ENCODE assay signal across 8 cellular contexts in genomic region chr2:74843371-74844298, GRCh38. TPM values are rescaled to one million over a fixed set of nuclear protein-coding genes. Genes with fewer than 3 reads are reported as not detected.
DNase-seq lines count a peak whose midpoint lies in the region; ATAC-seq and TF ChIP-seq lines count a peak whose summit lies in the region.

No MANE protein-coding gene starts in this region.

- H3K79me2 ChIP-seq in osteoblast (ENCODE audit: insufficient read depth, low read length), result peaks cover 74% of the 10 kb centered on the region

- peaks cover 18% of the 10 kb centered on the region for H3K36me3 Mint-ChIP-seq in dendritic cell treated with granulocyte-macrophage colony-stimulating factor and Interleukin-4, amounts not matched to agents 40 ng/mL and 50 ng/mL, for 4 days (ENCODE audit: low read depth)

- peaks cover 55% of the 10 kb centered on the region for H3K4me1 ChIP-seq in osteoblast (ENCODE audit: insufficient read depth, low read length)

- no peaks in the 10 kb centered on the region for H3K9me3 Mint-ChIP-seq in dendritic cell treated with granulocyte-macrophage colony-stimulating factor and Interleukin-4, amounts not matched to agents 40 ng/mL and 50 ng/mL, for 4 days

- H2AFZ ChIP-seq in osteoblast (ENCODE audit: low read length), result peak overlapping the region; percentile 33

- peak overlapping the region; percentile 80 for H3K27ac Mint-ChIP-seq in dendritic cell treated with granulocyte-macrophage colony-stimulating factor and Interleukin-4, amounts not matched to agents 40 ng/mL and 50 ng/mL, for 4 days

- intact Hi-C loops in dendritic cell treated with granulocyte-macrophage colony-stimulating factor and Interleukin-4, amounts not matched to agents 40 ng/mL and 50 ng/mL, for 4 days (cut with micrococcal nuclease), result no loop called here

- H3K4me3 Mint-ChIP-seq in dendritic cell treated with granulocyte-macrophage colony-stimulating factor and Interleukin-4, amounts not matched to agents 40 ng/mL and 50 ng/mL, for 4 days, result peak overlapping the region; percentile 4

- peak; percentile 98 for ATAC-seq in GM18517 (IDR thresholded peaks at IDR 0.05; ENCODE audit: unreplicated experiment)
- ATAC-seq in HG02973 (IDR thresholded peaks at IDR 0.05; ENCODE audit: unreplicated experiment), result peak; percentile 90

- H3K9me3 ChIP-seq in osteoblast (ENCODE audit: low read depth, low read length), result no peaks in the 10 kb centered on the region

- no peaks in the 10 kb centered on the region for H3K27me3 ChIP-seq in osteoblast (ENCODE audit: insufficient read depth, low read length)

- no peaks in the 10 kb centered on the region for H3K36me3 ChIP-seq in osteoblast (ENCODE audit: insufficient read depth, low read length)

- H3K4me1 Mint-ChIP-seq in dendritic cell treated with granulocyte-macrophage colony-stimulating factor and Interleukin-4, amounts not matched to agents 40 ng/mL and 50 ng/mL, for 4 days (ENCODE audit: low read depth), result peaks cover 82% of the 10 kb centered on the region

- H3K4me3 ChIP-seq in osteoblast (ENCODE audit: insufficient read depth, low read length), result peak overlapping the region; percentile 55

- H3K4me2 ChIP-seq in osteoblast (ENCODE audit: insufficient read depth, low read length), result peak overlapping the region; percentile 81

- H4K20me1 ChIP-seq in osteoblast (ENCODE audit: insufficient read depth, low read length), result no peaks in the 10 kb centered on the region

- peak overlapping the region; percentile 98 for H3K27ac ChIP-seq in 22Rv1
- H3K27ac ChIP-seq in osteoblast (ENCODE audit: low read depth, low read length), result peak overlapping the region; percentile 99

- no peak for TF ChIP-seq CTCF in 22Rv1 (IDR thresholded peaks at IDR 0.05)
- TF ChIP-seq CTCF in osteoblast (IDR thresholded peaks at IDR 0.05; ENCODE audit: extremely low read depth, low read depth, low read length), result no peak

- DNase-seq in RPMI8226 (peak; percentile 71), osteoblast (ENCODE audit: insufficient read length, low spot score, missing footprints) (peak; percentile 85), NCI-H524 (lab: John Stamatoyannopoulos, UW) (no peak), NCI-H2196 (lab: John Stamatoyannopoulos, UW; ENCODE audit: unreplicated experiment) (no peak)

- no peaks in the 10 kb centered on the region for H3K27me3 Mint-ChIP-seq in dendritic cell treated with granulocyte-macrophage colony-stimulating factor and Interleukin-4, amounts not matched to agents 40 ng/mL and 50 ng/mL, for 4 days

RNA-seq across cellular contexts. Expression of gene HK2, which starts 9.7 kb away (rescaled TPM):
- 74.6 and 76.4 TPM in 2 replicates for total RNA-seq in osteoblast

Comparison
In these comparisons a context has a peak if more than half of its experiments do, and no peak if none do; other contexts are left out.
1. DNase-seq: peak in RPMI8226 (single experiment) and osteoblast (single experiment); none in NCI-H524 (0 of 2) and NCI-H2196 (single experiment).